9 cellular contexts compared by ENCODE assay signal in the genomic region with DNA sequence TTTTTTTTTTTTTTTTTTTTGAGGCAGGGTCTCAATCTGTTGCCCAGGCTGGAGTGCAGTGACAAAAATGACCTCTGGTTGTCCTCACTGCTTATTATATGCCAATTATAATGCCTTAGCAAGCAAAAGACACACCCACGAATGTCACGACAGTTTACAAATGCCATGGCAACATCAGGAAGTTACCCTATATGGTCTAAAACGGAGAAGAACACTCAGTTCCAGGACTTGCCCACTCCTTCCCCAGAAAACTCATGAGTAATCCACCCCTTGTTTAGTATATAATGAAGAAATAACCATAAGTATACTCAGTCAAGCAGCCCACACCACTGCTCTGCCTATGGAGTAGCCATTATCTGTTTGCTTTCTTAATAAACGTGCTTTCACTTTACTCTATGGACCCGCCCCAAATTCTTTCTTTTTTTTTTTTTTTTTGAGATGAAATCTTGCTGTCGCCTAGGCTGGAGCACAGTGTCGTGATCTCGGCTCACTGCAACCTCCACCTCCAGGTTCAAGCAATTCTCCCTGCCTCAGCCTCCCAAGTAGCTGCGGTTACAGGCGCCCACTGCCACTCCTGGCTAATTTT.
DNase-seq lines count a peak whose midpoint lies in the region; ATAC-seq and TF ChIP-seq lines count a peak whose summit lies in the region.
"Had no signal": no experiment of that assay in that cellular context is flagged by ENCODE, and none has a peak within 500 bp of the region (broad histone marks: within the 10 kb centered on the region; RNA-seq: fewer than 3 reads in every experiment).

No MANE protein-coding gene starts in this region.

- CTCF ChIA-PET in activated CD4-positive, alpha-beta T cell treated with anti-CD3 and anti-CD28 coated beads for 36 hours (lab: Charles Lee) = no interaction called here
- CTCF ChIA-PET in RWPE1 (lab: Yijun Ruan, JAX) = interaction anchor here (0.6 kb wide), 1 partner anchor 26 kb away, joined by 3 read pairs; no protein-coding TSS in a partner anchor

- 68% methylated on average over 10 of the region's 10 CpGs for WGBS in prostate gland

- ATAC-seq in activated CD4-positive, alpha-beta T cell treated with anti-CD3 and anti-CD28 coated beads for 36 hours = peak; percentile 95
- ATAC-seq in GM19397 (IDR thresholded peaks at IDR 0.05; ENCODE audit: unreplicated experiment) = no peak

- H3K4me3 Mint-ChIP-seq in activated CD4-positive, alpha-beta T cell treated with anti-CD3 and anti-CD28 coated beads for 36 hours = no peak overlapping the region

- H3K9me3 Mint-ChIP-seq in activated CD4-positive, alpha-beta T cell treated with anti-CD3 and anti-CD28 coated beads for 36 hours (ENCODE audit: low read depth) = no peaks in the 10 kb centered on the region

- H3K9me3 ChIP-seq in prostate gland = no peaks in the 10 kb centered on the region
- H3K9me3 ChIP-seq: esophagus muscularis mucosa had no signal

- H3K4me1 Mint-ChIP-seq in activated CD4-positive, alpha-beta T cell treated with anti-CD3 and anti-CD28 coated beads for 36 hours = peaks cover 11% of the 10 kb centered on the region

- no peaks in the 10 kb centered on the region for H3K27me3 ChIP-seq in prostate gland (replicated peaks; ENCODE audit: insufficient read depth)
- H3K27me3 ChIP-seq: esophagus muscularis mucosa had no signal

- no peak overlapping the region for H3K27ac Mint-ChIP-seq in activated CD4-positive, alpha-beta T cell treated with anti-CD3 and anti-CD28 coated beads for 36 hours

- peaks cover 23% of the 10 kb centered on the region for H3K27me3 Mint-ChIP-seq in activated CD4-positive, alpha-beta T cell treated with anti-CD3 and anti-CD28 coated beads for 36 hours

- POLR2A ChIA-PET in activated CD4-positive, alpha-beta T cell treated with anti-CD3 and anti-CD28 coated beads for 36 hours (lab: Charles Lee) = no interaction called here
- POLR2A ChIA-PET in RWPE1 (lab: Yijun Ruan, JAX; ENCODE audit: low non-redundant PET) = no interaction called here

- intact Hi-C loops in activated CD4-positive, alpha-beta T cell treated with anti-CD3 and anti-CD28 coated beads for 36 hours (cut with DNase I, micrococcal nuclease) = loop anchor here in 1 of 2 experiments (10.0 kb wide), 1 partner anchor 705 kb away; no protein-coding TSS in a partner anchor
- intact Hi-C loops in prostate gland (cut with DNase I) = no loop called here

- H3K36me3 ChIP-seq in prostate gland = no peaks in the 10 kb centered on the region
- H3K36me3 ChIP-seq: esophagus muscularis mucosa had no signal

- H3K36me3 Mint-ChIP-seq in activated CD4-positive, alpha-beta T cell treated with anti-CD3 and anti-CD28 coated beads for 36 hours (ENCODE audit: low read depth) = no peaks in the 10 kb centered on the region

- TF ChIP-seq POLR2A in prostate gland (IDR thresholded peaks at IDR 0.05) = no peak

- H3K4me1 ChIP-seq in prostate gland (replicated peaks) = peaks cover 7% of the 10 kb centered on the region

- TF ChIP-seq CTCF in RWPE1 (conservative IDR thresholded peaks at IDR 0.05; ENCODE audit: low read depth) (no peak), prostate gland (IDR thresholded peaks at IDR 0.05) (no peak)

- peak; percentile 50 for DNase-seq in activated CD4-positive, alpha-beta T cell treated with anti-CD3 and anti-CD28 coated beads for 36 hours
- no peak for DNase-seq in activated CD4-positive, alpha-beta T cell treated with anti-CD3 and anti-CD28 coated beads, Interleukin-2, amount 50 U/mL, for 1 hour
- DNase-seq in RWPE1 (ENCODE audit: low spot score) (peak; percentile 39), dermis blood vessel endothelial cell (peak; percentile 18), activated gamma-delta T cell (lab: John Stamatoyannopoulos, UW) (no peak), prostate gland (ENCODE audit: low spot score) (no peak)
- peak; percentile 14 for DNase-seq in stimulated activated CD4-positive, alpha-beta T cell treated with anti-CD3 and anti-CD28 coated beads, Interleukin-2, amount 100 ng/mL, for 4 hours (ENCODE audit: low read depth)

- H3K4me3 ChIP-seq in prostate gland = no peak overlapping the region
- H3K4me3 ChIP-seq: esophagus muscularis mucosa had no signal

- no peak overlapping the region for H3K27ac ChIP-seq in RWPE1
- no peak overlapping the region for H3K27ac ChIP-seq in prostate gland
- H3K27ac ChIP-seq: esophagus muscularis mucosa had no signal

Comparison
In these comparisons a context has a peak if more than half of its experiments do, and no peak if none do; other contexts are left out.
1. DNase-seq: peak in activated CD4-positive, alpha-beta T cell treated with anti-CD3 and anti-CD28 coated beads for 36 hours (single experiment), RWPE1 (single experiment), dermis blood vessel endothelial cell (single experiment) and stimulated activated CD4-positive, alpha-beta T cell treated with anti-CD3 and anti-CD28 coated beads, Interleukin-2, amount 100 ng/mL, for 4 hours (single experiment); none in activated CD4-positive, alpha-beta T cell treated with anti-CD3 and anti-CD28 coated beads, Interleukin-2, amount 50 U/mL, for 1 hour (single experiment), activated gamma-delta T cell (single experiment) and prostate gland (single experiment).